ENCODE assay signal across 18 cellular contexts in genomic region chr6:159451051-159451450, GRCh38.
DNase-seq lines count a peak whose midpoint lies in the region; ATAC-seq and TF ChIP-seq lines count a peak whose summit lies in the region.
"Had no signal": no experiment of that assay in that cellular context is flagged by ENCODE, and none has a peak within 500 bp of the region (broad histone marks: within the 10 kb centered on the region; RNA-seq: fewer than 3 reads in every experiment).

No MANE protein-coding gene starts in this region.

- H3K9me3 ChIP-seq in AG04450 (ENCODE audit: control insufficient read depth, insufficient read depth, low read length): peaks cover 6% of the 10 kb centered on the region; the same call in 1 of the 2 replicates
- H3K9me3 ChIP-seq in Panc1 (ENCODE audit: control insufficient read depth, insufficient read depth, low read depth, low read length): no peaks in the 10 kb centered on the region
- H3K9me3 ChIP-seq in left lung: no peaks in the 10 kb centered on the region
- no peaks in the 10 kb centered on the region for H3K9me3 ChIP-seq in lower lobe of right lung
- H3K9me3 ChIP-seq: HAP-1, tibial nerve had no signal

- DNase-seq in AG04450 (ENCODE audit: low read depth, low spot score) (peak; percentile 69), Panc1 (ENCODE audit: low read depth, low spot score) (no peak), dedifferentiated amniotic fluid mesenchymal stem cell (ENCODE audit: extremely low spot score) (peak; percentile 55), left lung (no peak), lower leg skin (ENCODE audit: low spot score in 2 of 2) (no peak), lower lobe of right lung (no peak)
- no peak for DNase-seq in activated T-cell treated with anti-CD3 and anti-CD28 coated beads, Interleukin-2, amount 50 U/mL, for 48 hours
- DNase-seq: activated CD4-positive, alpha-beta T cell treated with anti-CD3 and anti-CD28 coated beads, Interleukin-2, amount 10 ng/mL, durations not matched to agents 7 days and 5 days; activated naive CD4-positive, alpha-beta T cell; CD4-positive, CD25-positive, alpha-beta regulatory T cell; DMS79 treated with DMSO at 0.1 percent for 48 hours; naive thymus-derived CD8-positive, alpha-beta T cell; NCI-H1436 treated with DMSO at 0.1 percent for 48 hours; NCI-H82; stimulated activated naive B cell treated with anti-CD40 and anti-IgM and Interleukin-4, amounts not matched to agents 10 μg/mL and 1 μg/mL and 100 μg/mL, for 72 hours had no signal

- CTCF ChIA-PET in AG04450 (lab: Charles Lee) (no interaction called here), Panc1 (lab: Charles Lee) (no interaction called here)

- H3K36me3 ChIP-seq in Panc1 (ENCODE audit: control insufficient read depth, insufficient read depth, low read length): no peaks in the 10 kb centered on the region
- H3K36me3 ChIP-seq in left lung: no peaks in the 10 kb centered on the region
- H3K36me3 ChIP-seq in lower lobe of right lung: no peaks in the 10 kb centered on the region
- H3K36me3 ChIP-seq: HAP-1, tibial nerve had no signal

- in situ Hi-C loops in Panc1 (cut with HindIII; ENCODE audit: low pct_unique_long_range_greater_than_20kb, low sequenced_read_pairs): no loop called here

- H3K27ac ChIP-seq in AG04450 (ENCODE audit: low read depth, low read length) (no peak overlapping the region), Panc1 (ENCODE audit: low read length) (no peak overlapping the region), left lung (no peak overlapping the region), lower lobe of right lung (no peak overlapping the region)

- no TSS peak for BruUV-seq in Panc1 (replicated peaks; lab: Mats Ljungman, UMichigan)

- ATAC-seq in Panc1 (peak; percentile 72; the same call in 1 of the 2 replicates), left lung (peak; percentile 47), lower lobe of right lung (no peak), HG02763 (IDR thresholded peaks at IDR 0.05; ENCODE audit: unreplicated experiment) (no peak)
- ATAC-seq: naive thymus-derived CD8-positive, alpha-beta T cell; stimulated activated naive B cell treated with anti-CD40 and anti-IgM and Interleukin-4, amounts not matched to agents 10 μg/mL and 1 μg/mL and 100 μg/mL, for 72 hours had no signal

- 43 to 61% methylated on average over 2 of the region's 2 CpGs for WGBS in lower leg skin, 2 donors

- TF ChIP-seq CTCF in AG04450 (IDR thresholded peaks at IDR 0.05; ENCODE audit: low read depth, low read length): no peak
- TF ChIP-seq CTCF in Panc1 (IDR thresholded peaks at IDR 0.05): no peak
- no peak for TF ChIP-seq CTCF in left lung (IDR thresholded peaks at IDR 0.05)
- no peak for TF ChIP-seq CTCF in lower leg skin (IDR thresholded peaks at IDR 0.05)
- TF ChIP-seq CTCF in lower lobe of right lung (IDR thresholded peaks at IDR 0.05): no peak

- no peaks in the 10 kb centered on the region for H3K4me1 ChIP-seq in Panc1 (ENCODE audit: control insufficient read depth, insufficient read depth, low read length)
- H3K4me1 ChIP-seq in left lung: no peaks in the 10 kb centered on the region
- no peaks in the 10 kb centered on the region for H3K4me1 ChIP-seq in lower lobe of right lung
- H3K4me1 ChIP-seq: HAP-1 had no signal

- POLR2A ChIA-PET in AG04450 (lab: Yijun Ruan, JAX) (no interaction called here), Panc1 (lab: Charles Lee) (no interaction called here)

- no peaks in the 10 kb centered on the region for H3K27me3 ChIP-seq in AG04450 (ENCODE audit: control insufficient read depth, insufficient read depth, low read length)
- H3K27me3 ChIP-seq in Panc1 (ENCODE audit: control insufficient read depth, insufficient read depth, low read length): peaks cover 15% of the 10 kb centered on the region
- no peaks in the 10 kb centered on the region for H3K27me3 ChIP-seq in left lung
- no peaks in the 10 kb centered on the region for H3K27me3 ChIP-seq in lower lobe of right lung (ENCODE audit: low read depth)
- H3K27me3 ChIP-seq: tibial nerve had no signal

- H3K4me3 ChIP-seq in AG04450 (ENCODE audit: low read depth, low read length) (no peak overlapping the region), Panc1 (ENCODE audit: low read depth in 2 of 2, low read length in 2 of 2) (no peak overlapping the region), left lung (no peak overlapping the region), lower leg skin (ENCODE audit: low read depth, poor library complexity, severe bottlenecking) (no peak overlapping the region), lower lobe of right lung (no peak overlapping the region)
- H3K4me3 ChIP-seq: HAP-1, tibial nerve had no signal

- intact Hi-C loops in Panc1 (cut with micrococcal nuclease; ENCODE audit: unreplicated experiment): no loop called here
- intact Hi-C loops in left lung (cut with DNase I): no loop called here
- intact Hi-C loops in lower leg skin (cut with DNase I; ENCODE audit: low total_unique reads): no loop called here
- intact Hi-C loops in lower lobe of right lung (cut with DNase I): no loop called here

- TF ChIP-seq POLR2A in lower leg skin (IDR thresholded peaks at IDR 0.05): no peak

Comparison
In these comparisons a context has a peak if more than half of its experiments do, and no peak if none do; other contexts are left out.
1. DNase-seq: peak in AG04450 (single experiment) and dedifferentiated amniotic fluid mesenchymal stem cell (single experiment); none in Panc1 (single experiment), left lung (0 of 2), activated T-cell treated with anti-CD3 and anti-CD28 coated beads, Interleukin-2, amount 50 U/mL, for 48 hours (0 of 2), lower leg skin (0 of 2) and lower lobe of right lung (single experiment).
2. ATAC-seq: peak in Panc1 (single experiment) and left lung (single experiment); none in lower lobe of right lung (0 of 2) and HG02763 (single experiment).